1 cellular context compared by ENCODE assay signal in the genomic region with DNA sequence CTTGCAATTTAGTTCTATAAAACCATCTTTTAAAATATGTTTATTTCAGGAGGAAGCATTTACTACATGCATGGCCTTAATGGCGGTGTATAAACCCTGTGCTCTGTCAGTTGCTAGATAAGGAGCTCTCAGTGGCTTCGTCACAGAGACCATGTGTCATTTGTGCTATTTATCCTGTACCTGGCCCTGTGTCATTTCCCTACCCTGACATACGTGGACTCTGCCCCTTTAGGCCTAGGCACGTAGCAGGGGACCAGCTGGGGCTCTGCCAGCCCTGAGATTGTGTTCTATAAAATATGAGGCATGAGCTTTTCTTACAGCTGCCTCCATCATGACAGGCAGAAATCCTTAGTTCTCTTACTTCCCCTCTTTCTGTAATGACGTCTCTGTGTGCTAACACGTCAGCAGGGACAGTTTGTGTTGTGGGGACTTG.
TF ChIP-seq lines count a peak whose summit lies in the region.

No MANE protein-coding gene starts in this region.

TF ChIP-seq in liver, 16 proteins besides CTCF, POLR2A, EP300 and RAD21 (continued from another document):
- TF ChIP-seq, protein P1, sequence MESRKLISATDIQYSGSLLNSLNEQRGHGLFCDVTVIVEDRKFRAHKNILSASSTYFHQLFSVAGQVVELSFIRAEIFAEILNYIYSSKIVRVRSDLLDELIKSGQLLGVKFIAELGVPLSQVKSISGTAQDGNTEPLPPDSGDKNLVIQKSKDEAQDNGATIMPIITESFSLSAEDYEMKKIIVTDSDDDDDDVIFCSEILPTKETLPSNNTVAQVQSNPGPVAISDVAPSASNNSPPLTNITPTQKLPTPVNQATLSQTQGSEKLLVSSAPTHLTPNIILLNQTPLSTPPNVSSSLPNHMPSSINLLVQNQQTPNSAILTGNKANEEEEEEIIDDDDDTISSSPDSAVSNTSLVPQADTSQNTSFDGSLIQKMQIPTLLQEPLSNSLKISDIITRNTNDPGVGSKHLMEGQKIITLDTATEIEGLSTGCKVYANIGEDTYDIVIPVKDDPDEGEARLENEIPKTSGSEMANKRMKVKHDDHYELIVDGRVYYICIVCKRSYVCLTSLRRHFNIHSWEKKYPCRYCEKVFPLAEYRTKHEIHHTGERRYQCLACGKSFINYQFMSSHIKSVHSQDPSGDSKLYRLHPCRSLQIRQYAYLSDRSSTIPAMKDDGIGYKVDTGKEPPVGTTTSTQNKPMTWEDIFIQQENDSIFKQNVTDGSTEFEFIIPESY (IDR thresholded peaks at IDR 0.05) = peak; percentile 75
- peak; percentile 95 to 97 for TF ChIP-seq HNF4A (conservative IDR thresholded peaks at IDR 0.05)
- TF ChIP-seq HNF4G (IDR thresholded peaks at IDR 0.05) = peak; percentile 86
- no peak for TF ChIP-seq TAF1 (conservative IDR thresholded peaks at IDR 0.05)
- no peak for TF ChIP-seq EGR1 (IDR thresholded peaks at IDR 0.05; ENCODE audit: low read depth in 2 of 2)
- peak; percentile 88 for TF ChIP-seq FOXA1 (IDR thresholded peaks at IDR 0.05)
- TF ChIP-seq JUND (IDR thresholded peaks at IDR 0.05) = peak; percentile 15 to 60
- TF ChIP-seq RXRA (IDR thresholded peaks at IDR 0.05) = peak; percentile 61 to 82
- peak; percentile 75 for TF ChIP-seq REST (IDR thresholded peaks at IDR 0.05)
- no peak for TF ChIP-seq NR2F2 (IDR thresholded peaks at IDR 0.05)
